Comparison of ENCODE assay signal across 18 cellular contexts in the genomic region with DNA sequence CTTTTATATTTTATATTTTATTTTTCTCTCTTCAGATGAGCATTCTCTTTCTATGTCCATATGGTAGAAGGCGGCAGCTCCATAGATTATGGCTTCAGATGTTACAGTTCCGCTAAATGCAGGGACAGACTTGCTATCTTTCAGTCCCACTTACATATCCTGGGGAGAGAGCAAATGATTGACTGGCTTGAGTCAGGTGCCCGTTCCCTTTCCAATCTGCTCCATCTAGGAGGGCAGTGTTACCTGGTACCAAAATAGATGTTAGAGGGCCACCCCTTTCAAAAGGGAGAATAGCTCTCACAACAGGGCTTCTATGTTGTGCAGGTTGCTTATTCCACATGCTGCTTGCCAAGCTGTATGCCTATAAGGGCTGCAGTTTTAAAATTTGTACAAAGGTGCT. TPM values are rescaled to one million over a fixed set of nuclear protein-coding genes. Genes with fewer than 3 reads are reported as not detected.
DNase-seq lines count a peak whose midpoint lies in the region; ATAC-seq and TF ChIP-seq lines count a peak whose summit lies in the region.
"Had no signal": no experiment of that assay in that cellular context is flagged by ENCODE, and none has a peak within 500 bp of the region (broad histone marks: within the 10 kb centered on the region; RNA-seq: fewer than 3 reads in every experiment).

No MANE protein-coding gene starts in this region.

- H3K9me3 ChIP-seq in cardiac muscle cell (ENCODE audit: low read depth), result no peaks in the 10 kb centered on the region
- peaks cover 0 to 5% (median 0%) of the 10 kb centered on the region in 11 donors for H3K9me3 ChIP-seq in heart right ventricle
- H3K9me3 ChIP-seq in Panc1 (ENCODE audit: control insufficient read depth, insufficient read depth, low read depth, low read length), result no peaks in the 10 kb centered on the region
- peaks cover 0 to 4% (median 0%) of the 10 kb centered on the region in 3 experiments for H3K9me3 ChIP-seq in naive thymus-derived CD4-positive, alpha-beta T cell (ENCODE audit: control insufficient read depth in 2 of 3, low read length in 3 of 3)
- no peaks in the 10 kb centered on the region for H3K9me3 ChIP-seq in tibial artery
- H3K9me3 ChIP-seq: HAP-1 had no signal

- H3K27me3 Mint-ChIP-seq in naive thymus-derived CD4-positive, alpha-beta T cell, result no peaks in the 10 kb centered on the region
- H3K27me3 Mint-ChIP-seq in activated CD4-positive, alpha-beta T cell treated with anti-CD3 and anti-CD28 coated beads for 36 hours, result no peaks in the 10 kb centered on the region
- H3K27me3 Mint-ChIP-seq: IgD-negative memory B cell had no signal

- TF ChIP-seq CTCF in cardiac muscle cell (IDR thresholded peaks at IDR 0.05; ENCODE audit: low read depth, low read length) (no peak), heart right ventricle (IDR thresholded peaks at IDR 0.05) (no peak), Panc1 (IDR thresholded peaks at IDR 0.05) (no peak), tibial artery (IDR thresholded peaks at IDR 0.05) (no peak)

- in situ Hi-C loops in Panc1 (cut with HindIII; ENCODE audit: low pct_unique_long_range_greater_than_20kb, low sequenced_read_pairs), result no loop called here

- peaks cover 4 to 31% (median 23%) of the 10 kb centered on the region in 5 donors for H3K36me3 Mint-ChIP-seq in naive thymus-derived CD4-positive, alpha-beta T cell
- H3K36me3 Mint-ChIP-seq in activated CD4-positive, alpha-beta T cell treated with anti-CD3 and anti-CD28 coated beads for 36 hours (ENCODE audit: low read depth), result peaks cover 20% of the 10 kb centered on the region

- H3K27me3 ChIP-seq in cardiac muscle cell (no peaks in the 10 kb centered on the region), heart right ventricle (no peaks in the 10 kb centered on the region), Panc1 (ENCODE audit: control insufficient read depth, insufficient read depth, low read length) (no peaks in the 10 kb centered on the region), tibial artery (no peaks in the 10 kb centered on the region)
- no peaks in the 10 kb centered on the region for H3K27me3 ChIP-seq in naive thymus-derived CD4-positive, alpha-beta T cell (ENCODE audit: control insufficient read depth in 2 of 2, insufficient read depth in 2 of 2, low read length in 2 of 2)

- H3K36me3 ChIP-seq in cardiac muscle cell (no peaks in the 10 kb centered on the region), heart right ventricle (peaks cover 0 to 6% (median 0%) of the 10 kb centered on the region in 9 donors), Panc1 (ENCODE audit: control insufficient read depth, insufficient read depth, low read length) (no peaks in the 10 kb centered on the region), tibial artery (no peaks in the 10 kb centered on the region)
- peaks cover 0 to 9% (median 4%) of the 10 kb centered on the region in 3 experiments for H3K36me3 ChIP-seq in naive thymus-derived CD4-positive, alpha-beta T cell (ENCODE audit: control insufficient read depth in 2 of 3, insufficient read depth in 3 of 3, low read length in 3 of 3)
- H3K36me3 ChIP-seq: HAP-1 had no signal

- H3K4me1 Mint-ChIP-seq in naive thymus-derived CD4-positive, alpha-beta T cell, result peaks cover 39 to 83% (median 66%) of the 10 kb centered on the region in 7 donors
- peaks cover 57% of the 10 kb centered on the region for H3K4me1 Mint-ChIP-seq in activated CD4-positive, alpha-beta T cell treated with anti-CD3 and anti-CD28 coated beads for 36 hours

- DNase-seq in cardiac muscle cell (ENCODE audit: low read depth in 1 of 2, low spot score in 1 of 2) (peak in 1 of 2 donors; percentile 10), heart right ventricle (no peak), Panc1 (ENCODE audit: low read depth, low spot score) (no peak), tibial artery (no peak), NCI-H226 (no peak), COLO668 (lab: John Stamatoyannopoulos, UW; ENCODE audit: unreplicated experiment) (no peak)
- DNase-seq in naive thymus-derived CD4-positive, alpha-beta T cell, result no peak
- no peak for DNase-seq in activated CD4-positive, alpha-beta T cell treated with anti-CD3 and anti-CD28 coated beads for 36 hours
- DNase-seq: AML-193, GF-D8, NCI-H1105, NCI-H1694, NCI-H2107, NCI-H2227 treated with DMSO at 0.1 percent for 48 hours, NCI-H524 had no signal

- ATAC-seq in heart right ventricle (no peak), Panc1 (peak; percentile 62; the same call in 1 of the 2 replicates)
- ATAC-seq in naive thymus-derived CD4-positive, alpha-beta T cell, result no peak
- ATAC-seq in activated CD4-positive, alpha-beta T cell treated with anti-CD3 and anti-CD28 coated beads for 36 hours, result no peak

- CTCF ChIA-PET in Panc1 (lab: Charles Lee), result no interaction called here
- CTCF ChIA-PET in naive thymus-derived CD4-positive, alpha-beta T cell (lab: Charles Lee), result no interaction called here
- CTCF ChIA-PET in activated CD4-positive, alpha-beta T cell treated with anti-CD3 and anti-CD28 coated beads for 36 hours (lab: Charles Lee), result interaction anchor here (1.0 to 1.2 kb wide), 2 partner anchors 41 to 55 kb away, joined by 3 read pairs; no protein-coding TSS in a partner anchor

- H3K9me3 Mint-ChIP-seq in naive thymus-derived CD4-positive, alpha-beta T cell, result peaks cover 0 to 8% (median 2%) of the 10 kb centered on the region in 11 donors
- no peaks in the 10 kb centered on the region for H3K9me3 Mint-ChIP-seq in activated CD4-positive, alpha-beta T cell treated with anti-CD3 and anti-CD28 coated beads for 36 hours (ENCODE audit: low read depth)

- H3K4me3 ChIP-seq in cardiac muscle cell, result no peak overlapping the region
- no peak overlapping the region for H3K4me3 ChIP-seq in heart right ventricle
- H3K4me3 ChIP-seq in Panc1 (ENCODE audit: low read depth in 2 of 2, low read length in 2 of 2), result no peak overlapping the region
- H3K4me3 ChIP-seq in naive thymus-derived CD4-positive, alpha-beta T cell (ENCODE audit: low read length), result no peak overlapping the region
- no peak overlapping the region for H3K4me3 ChIP-seq in tibial artery
- H3K4me3 ChIP-seq: HAP-1 had no signal

- WGBS in heart right ventricle, 2 donors, result 71% methylated on average over 3 of the region's 3 CpGs

- H3K4me3 Mint-ChIP-seq in naive thymus-derived CD4-positive, alpha-beta T cell, result peak overlapping the region in 1 of 10 donors; percentile 17
- no peak overlapping the region for H3K4me3 Mint-ChIP-seq in activated CD4-positive, alpha-beta T cell treated with anti-CD3 and anti-CD28 coated beads for 36 hours

- H3K27ac ChIP-seq in cardiac muscle cell, result peak overlapping the region; percentile 57
- no peak overlapping the region for H3K27ac ChIP-seq in heart right ventricle
- H3K27ac ChIP-seq in Panc1 (ENCODE audit: low read length), result no peak overlapping the region
- H3K27ac ChIP-seq in naive thymus-derived CD4-positive, alpha-beta T cell (ENCODE audit: low read depth, low read length), result no peak overlapping the region
- H3K27ac ChIP-seq in tibial artery, result no peak overlapping the region
- H3K27ac ChIP-seq: 22Rv1 had no signal

- POLR2A ChIA-PET in Panc1 (lab: Charles Lee), result no interaction called here
- POLR2A ChIA-PET in naive thymus-derived CD4-positive, alpha-beta T cell (lab: Charles Lee), result interaction anchor here (2.0 kb wide), 1 partner anchor 45 kb away, joined by 6 read pairs; a partner anchor contains a TSS
- POLR2A ChIA-PET in activated CD4-positive, alpha-beta T cell treated with anti-CD3 and anti-CD28 coated beads for 36 hours (lab: Charles Lee), result no interaction called here

- H3K4me1 ChIP-seq in cardiac muscle cell (ENCODE audit: low read depth) (peaks cover 34% of the 10 kb centered on the region), heart right ventricle (peaks cover 4 to 65% (median 49%) of the 10 kb centered on the region in 9 donors), Panc1 (ENCODE audit: control insufficient read depth, insufficient read depth, low read length) (peaks cover 27% of the 10 kb centered on the region), tibial artery (peaks cover 0 to 33% (median 13%) of the 10 kb centered on the region in 4 donors)
- H3K4me1 ChIP-seq in naive thymus-derived CD4-positive, alpha-beta T cell (ENCODE audit: control insufficient read depth in 2 of 2, insufficient read depth in 2 of 2, low read length in 2 of 2), result peaks cover 26 to 33% of the 10 kb centered on the region in 2 donors

- intact Hi-C loops in heart right ventricle (cut with DNase I) (no loop called here), Panc1 (cut with micrococcal nuclease; ENCODE audit: unreplicated experiment) (no loop called here), tibial artery (cut with DNase I; ENCODE audit: low total_unique reads) (no loop called here)
- intact Hi-C loops in naive thymus-derived CD4-positive, alpha-beta T cell (cut with micrococcal nuclease), result loop anchor here (2.0 to 5.0 kb wide), 2 partner anchors 13 to 44 kb away; a partner anchor contains a TSS
- intact Hi-C loops in activated CD4-positive, alpha-beta T cell treated with anti-CD3 and anti-CD28 coated beads for 36 hours (cut with DNase I, micrococcal nuclease), result no loop called here

- BruUV-seq in Panc1 (replicated peaks; lab: Mats Ljungman, UMichigan), result no TSS peak

- H3K27ac Mint-ChIP-seq in naive thymus-derived CD4-positive, alpha-beta T cell, result peak overlapping the region in 7 of 9 donors; percentile 12 to 80 (median 34)
- H3K27ac Mint-ChIP-seq in activated CD4-positive, alpha-beta T cell treated with anti-CD3 and anti-CD28 coated beads for 36 hours, result no peak overlapping the region

RNA-seq across cellular contexts. Expression of a gene that starts 45.3 kb away (rescaled TPM):
- total RNA-seq in cardiac muscle cell, result 28.9 and 35.1 TPM in 2 replicates
- 22.3 and 35.2 TPM in 2 replicates for polyA plus RNA-seq in cardiac muscle cell
- 10 to 100 TPM; 28.7 to 63.3 (median 44.6) TPM for total RNA-seq in heart right ventricle
- polyA plus RNA-seq in heart right ventricle, result 10 to 100 TPM in 1 of 2 donors, 1 to 10 TPM in 1; 7.4 to 12.5 TPM
- 88.4 TPM for total RNA-seq in Panc1 (2021; ENCODE audit: unreplicated experiment)
- polyA plus RNA-seq in Panc1 (2012; ENCODE audit: insufficient read length), result 21.1 TPM
- total RNA-seq in naive thymus-derived CD4-positive, alpha-beta T cell, result 100 to 1,000 TPM in 4 of 5 experiments, 10 to 100 TPM in 1; 55.0 to 125 (median 113) TPM
- polyA plus RNA-seq in naive thymus-derived CD4-positive, alpha-beta T cell, result 10 to 100 TPM; 45.1 to 60.5 TPM
- total RNA-seq in activated CD4-positive, alpha-beta T cell treated with anti-CD3 and anti-CD28 coated beads for 36 hours, result 10 to 100 TPM; 44.8 to 52.3 TPM

Comparison
In these comparisons a context has a peak if more than half of its experiments do, and no peak if none do; other contexts are left out.
1. intact Hi-C loops: an anchor here in naive thymus-derived CD4-positive, alpha-beta T cell (2.0 to 5.0 kb wide); none called in heart right ventricle, Panc1, tibial artery and activated CD4-positive, alpha-beta T cell treated with anti-CD3 and anti-CD28 coated beads for 36 hours.